In genomic region chr5:126139086-126139485, GRCh38 we compare ENCODE assay signal across 18 cellular contexts.
DNase-seq lines count a peak whose midpoint lies in the region; ATAC-seq and TF ChIP-seq lines count a peak whose summit lies in the region.
"Had no signal": no experiment of that assay in that cellular context is flagged by ENCODE, and none has a peak within 500 bp of the region (broad histone marks: within the 10 kb centered on the region; RNA-seq: fewer than 3 reads in every experiment).

No MANE protein-coding gene starts in this region.

- H3K9ac ChIP-seq in PC-3 (ENCODE audit: low read length) = no peak overlapping the region
- no peak overlapping the region for H3K9ac ChIP-seq in endocrine pancreas (ENCODE audit: control insufficient read depth, insufficient read depth, low read length)

- BruUV-seq in PC-3 (replicated peaks; lab: Mats Ljungman, UMichigan) = no TSS peak

- no peaks in the 10 kb centered on the region for H3F3A ChIP-seq in PC-3 (ENCODE audit: low read length, unreplicated experiment)

- peaks cover 34% of the 10 kb centered on the region for H3K4me1 Mint-ChIP-seq in osteocyte (ENCODE audit: unreplicated experiment)
- H3K4me1 Mint-ChIP-seq in CD4-positive, alpha-beta T cell (ENCODE audit: low read depth) = no peaks in the 10 kb centered on the region

- H3K4me3 Mint-ChIP-seq in osteocyte (ENCODE audit: unreplicated experiment) = no peak overlapping the region
- no peak overlapping the region for H3K4me3 Mint-ChIP-seq in CD4-positive, alpha-beta T cell
- H3K4me3 Mint-ChIP-seq: activated CD8-positive, alpha-beta T cell treated with anti-CD3 and anti-CD28 coated beads, Interleukin-2, amount 10 ng/mL, durations not matched to agents 7 days and 5 days had no signal

- in situ Hi-C loops in G401 (cut with HindIII; ENCODE audit: low sequenced_read_pairs) = no loop called here

- intact Hi-C loops in PC-3 (cut with micrococcal nuclease) = loop anchor here (5.0 to 10.0 kb wide), 2 partner anchors 727 to 1394 kb away; partner anchors contain the start of gene ZNF608
- intact Hi-C loops in CD4-positive, alpha-beta T cell (cut with DNase I, micrococcal nuclease) = no loop called here

- CTCF ChIA-PET in PC-3 (lab: Charles Lee) = no interaction called here
- CTCF ChIA-PET in CD4-positive, alpha-beta T cell (lab: Charles Lee) = no interaction called here

- peak overlapping the region; percentile 61 for H3K27ac Mint-ChIP-seq in osteocyte (ENCODE audit: unreplicated experiment)
- H3K27ac Mint-ChIP-seq in CD4-positive, alpha-beta T cell = no peak overlapping the region
- H3K27ac Mint-ChIP-seq: activated CD8-positive, alpha-beta T cell treated with anti-CD3 and anti-CD28 coated beads, Interleukin-2, amount 10 ng/mL, durations not matched to agents 7 days and 5 days had no signal

- no peak overlapping the region for H2AFZ ChIP-seq in PC-3 (ENCODE audit: low read length)

- TF ChIP-seq CTCF in PC-3 (conservative IDR thresholded peaks at IDR 0.05; ENCODE audit: low read depth, low read length) (no peak), osteocyte (IDR thresholded peaks at IDR 0.05) (no peak)
- TF ChIP-seq CTCF in CD4-positive, alpha-beta T cell (IDR thresholded peaks at IDR 0.05) = no peak

- POLR2A ChIA-PET in PC-3 (lab: Charles Lee; ENCODE audit: unreplicated experiment) = no interaction called here
- POLR2A ChIA-PET in CD4-positive, alpha-beta T cell (lab: Charles Lee) = no interaction called here

- peak overlapping the region; percentile 64 for H3K4me2 ChIP-seq in PC-3 (ENCODE audit: low read length)

- H3K27ac ChIP-seq in PC-3 (ENCODE audit: low read length) = peak overlapping the region; percentile 43
- H3K27ac ChIP-seq in CD4-positive, alpha-beta T cell (ENCODE audit: low read depth, low read length) = no peak overlapping the region
- H3K27ac ChIP-seq: ascending aorta, esophagus squamous epithelium, upper lobe of right lung had no signal

- H3K36me3 Mint-ChIP-seq in osteocyte (ENCODE audit: unreplicated experiment) = no peaks in the 10 kb centered on the region
- no peaks in the 10 kb centered on the region for H3K36me3 Mint-ChIP-seq in CD4-positive, alpha-beta T cell (ENCODE audit: low read depth)

- H3K4me1 ChIP-seq in PC-3 (ENCODE audit: insufficient read depth, low read length) (peaks cover 33% of the 10 kb centered on the region), endocrine pancreas (ENCODE audit: control insufficient read depth, insufficient read depth, low read length) (peaks cover 17% of the 10 kb centered on the region)
- H3K4me1 ChIP-seq: ascending aorta, esophagus squamous epithelium, upper lobe of right lung had no signal

- no peaks in the 10 kb centered on the region for H3K79me2 ChIP-seq in PC-3 (ENCODE audit: low read length)

- no peaks in the 10 kb centered on the region for H4K20me1 ChIP-seq in PC-3 (ENCODE audit: low read length)

- peak; percentile 7 for DNase-seq in G401 (ENCODE audit: low spot score)
- peak; percentile 29 for DNase-seq in PC-3
- DNase-seq in osteocyte (ENCODE audit: extremely low spot score, unreplicated experiment) = no peak
- no peak for DNase-seq in DMS 273 treated with DMSO at 0.1 percent for 48 hours (lab: John Stamatoyannopoulos, UW)
- DNase-seq in NK-92 (lab: John Stamatoyannopoulos, UW; ENCODE audit: unreplicated experiment) = no peak
- DNase-seq in CD4-positive, alpha-beta T cell = no peak
- DNase-seq: activated CD8-positive, alpha-beta T cell treated with anti-CD3 and anti-CD28 coated beads, Interleukin-2, amount 10 ng/mL, durations not matched to agents 7 days and 5 days; activated naive CD4-positive, alpha-beta T cell treated with anti-CD3 and anti-CD28 coated beads, Interleukin-2, amount 50 U/mL, for 16 hours; activated T-cell treated with anti-CD3 and anti-CD28 coated beads, Interleukin-2, amount 50 U/mL, for 48 hours; effector memory CD4-positive, alpha-beta T cell; esophagus squamous epithelium; head of caudate nucleus; left ventricle myocardium superior; stimulated activated CD8-positive, alpha-beta memory T cell treated with anti-CD3 and anti-CD28 coated beads, Interleukin-4, amount 100 ng/mL, for 48 hours; upper lobe of right lung had no signal

- H3K36me3 ChIP-seq in PC-3 (ENCODE audit: low read depth, low read length) = no peaks in the 10 kb centered on the region
- no peaks in the 10 kb centered on the region for H3K36me3 ChIP-seq in endocrine pancreas (ENCODE audit: control insufficient read depth, insufficient read depth, low read length)
- H3K36me3 ChIP-seq: ascending aorta, esophagus squamous epithelium, upper lobe of right lung had no signal

- no peaks in the 10 kb centered on the region for H3K9me3 Mint-ChIP-seq in osteocyte (ENCODE audit: unreplicated experiment)
- peaks cover 3% of the 10 kb centered on the region for H3K9me3 Mint-ChIP-seq in CD4-positive, alpha-beta T cell

- H3K9me2 ChIP-seq in PC-3 (replicated peaks; ENCODE audit: low read length) = no peaks in the 10 kb centered on the region

- H3K27me3 Mint-ChIP-seq in osteocyte (ENCODE audit: unreplicated experiment) = no peaks in the 10 kb centered on the region
- no peaks in the 10 kb centered on the region for H3K27me3 Mint-ChIP-seq in CD4-positive, alpha-beta T cell

- H3K27me3 ChIP-seq in PC-3 (ENCODE audit: low read length) = no peaks in the 10 kb centered on the region
- no peaks in the 10 kb centered on the region for H3K27me3 ChIP-seq in endocrine pancreas (ENCODE audit: control insufficient read depth, insufficient read depth, low read length)
- H3K27me3 ChIP-seq in CD4-positive, alpha-beta T cell (ENCODE audit: control insufficient read depth, insufficient read depth, low read length) = no peaks in the 10 kb centered on the region
- H3K27me3 ChIP-seq: ascending aorta, esophagus squamous epithelium, upper lobe of right lung had no signal

- no peak for ATAC-seq in PC-3
- no peak for ATAC-seq in CD4-positive, alpha-beta T cell (ENCODE audit: poor library complexity)
- ATAC-seq in GM18502 (IDR thresholded peaks at IDR 0.05; ENCODE audit: poor library complexity, unreplicated experiment) = no peak
- ATAC-seq: activated CD8-positive, alpha-beta T cell treated with anti-CD3 and anti-CD28 coated beads, Interleukin-2, amount 10 ng/mL, durations not matched to agents 7 days and 5 days; left ventricle myocardium superior; upper lobe of right lung had no signal

- H3K9me3 ChIP-seq in PC-3 (ENCODE audit: low read length) (no peaks in the 10 kb centered on the region), endocrine pancreas (ENCODE audit: control insufficient read depth, low read length) (no peaks in the 10 kb centered on the region)
- H3K9me3 ChIP-seq in CD4-positive, alpha-beta T cell (ENCODE audit: control insufficient read depth, low read length) = no peaks in the 10 kb centered on the region
- H3K9me3 ChIP-seq: ascending aorta, esophagus squamous epithelium, upper lobe of right lung had no signal

- H3K4me3 ChIP-seq in PC-3 (ENCODE audit: low read length) (no peak overlapping the region), endocrine pancreas (ENCODE audit: control insufficient read depth, insufficient read depth, low read length) (peak overlapping the region; percentile 52)
- H3K4me3 ChIP-seq: ascending aorta, esophagus squamous epithelium, upper lobe of right lung had no signal

Comparison
In these comparisons a context has a peak if more than half of its experiments do, and no peak if none do; other contexts are left out.
1. DNase-seq: peak in G401 (single experiment) and PC-3 (single experiment); none in osteocyte (single experiment), DMS 273 treated with DMSO at 0.1 percent for 48 hours (single experiment), NK-92 (single experiment) and CD4-positive, alpha-beta T cell (0 of 10).